20 cellular contexts compared by ENCODE assay signal in the genomic region with DNA sequence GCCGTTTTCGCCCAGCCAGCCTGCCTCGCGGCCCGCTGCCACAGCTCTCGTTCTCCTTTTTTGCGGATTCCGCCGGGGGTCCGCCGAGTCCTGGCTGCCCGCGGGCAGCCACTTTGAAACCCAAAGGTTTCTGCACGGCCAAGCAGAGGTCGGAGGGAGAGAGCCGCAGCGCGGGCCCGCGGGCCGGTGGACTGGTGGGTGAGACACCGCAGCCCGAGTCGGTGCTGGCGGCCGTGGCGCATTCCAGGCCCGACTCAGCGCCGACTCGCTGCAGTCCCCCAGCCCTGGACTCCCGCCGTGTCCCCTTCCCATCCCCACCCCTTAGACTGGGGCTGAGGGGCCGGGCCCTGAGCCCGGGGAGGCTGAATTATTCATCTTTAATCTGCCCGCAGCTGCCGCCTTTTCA. TPM values are rescaled to one million over a fixed set of nuclear protein-coding genes. Genes with fewer than 3 reads are reported as not detected.
A peak's percentile ranks its signal among the peaks of the same experiment; 100 is the strongest.
DNase-seq lines count a peak whose midpoint lies in the region; ATAC-seq and TF ChIP-seq lines count a peak whose summit lies in the region.
"Had no signal": no experiment of that assay in that cellular context is flagged by ENCODE, and none has a peak within 500 bp of the region (broad histone marks: within the 10 kb centered on the region; RNA-seq: fewer than 3 reads in every experiment).

No MANE protein-coding gene starts in this region.

- intact Hi-C loops in ovary (cut with DNase I) = no loop called here

- no peak overlapping the region for H3K27ac ChIP-seq in ovary

- peaks cover 2% of the 10 kb centered on the region for H3K27me3 ChIP-seq in ovary

- DNase-seq in NCI-H82 (lab: John Stamatoyannopoulos, UW) = peak; percentile 28
- DNase-seq in NCI-H82 treated with DMSO at 0.1 percent for 48 hours (lab: John Stamatoyannopoulos, UW; ENCODE audit: unreplicated experiment) = no peak
- peak; percentile 57 for DNase-seq in iPS-NIHi7 (ENCODE audit: extremely low spot score)
- DNase-seq in retina = peak; percentile 74
- DNase-seq in left lobe of liver (ENCODE audit: low spot score) = no peak
- DNase-seq in ovary = no peak
- DNase-seq: 8988T, GF-D8, GOT3, immature natural killer cell, NCI-H187, SHP77, substantia nigra had no signal

- no peak overlapping the region for H3K27ac Mint-ChIP-seq in activated T-helper 17 cell treated with anti-CD3 and anti-CD28 coated beads, Interleukin-2, amount 50 U/mL, for 72 hours

- no peaks in the 10 kb centered on the region for H3K9me3 Mint-ChIP-seq in activated T-helper 17 cell treated with anti-CD3 and anti-CD28 coated beads, Interleukin-2, amount 50 U/mL, for 72 hours
- H3K9me3 Mint-ChIP-seq: activated naive CD4-positive, alpha-beta T cell treated with anti-CD3 and anti-CD28 coated beads, Interleukin-2, amount 50 U/mL, for 72 hours had no signal

- H3K4me3 ChIP-seq in ovary = no peak overlapping the region

- no peak for TF ChIP-seq CTCF in ovary (IDR thresholded peaks at IDR 0.05)

- peak overlapping the region; percentile 61 for H3K4me3 Mint-ChIP-seq in activated T-helper 17 cell treated with anti-CD3 and anti-CD28 coated beads, Interleukin-2, amount 50 U/mL, for 72 hours

- H3K4me1 Mint-ChIP-seq in activated T-helper 17 cell treated with anti-CD3 and anti-CD28 coated beads, Interleukin-2, amount 50 U/mL, for 72 hours = peaks cover 23% of the 10 kb centered on the region

- H3K27me3 Mint-ChIP-seq in activated T-helper 17 cell treated with anti-CD3 and anti-CD28 coated beads, Interleukin-2, amount 50 U/mL, for 72 hours = peaks cover 63% of the 10 kb centered on the region

- no peak for TF ChIP-seq EP300 in ovary (IDR thresholded peaks at IDR 0.05)

- H3K36me3 Mint-ChIP-seq in activated T-helper 17 cell treated with anti-CD3 and anti-CD28 coated beads, Interleukin-2, amount 50 U/mL, for 72 hours (ENCODE audit: low read depth) = peaks cover 19% of the 10 kb centered on the region

- WGBS in ovary, 3 donors = 1% methylated on average over 37 of the region's 37 CpGs

- H3K36me3 ChIP-seq in ovary = no peaks in the 10 kb centered on the region

- no peaks in the 10 kb centered on the region for H3K9me3 ChIP-seq in ovary

- no peak for ATAC-seq in activated T-helper 17 cell treated with anti-CD3 and anti-CD28 coated beads, Interleukin-2, amount 50 U/mL, for 72 hours (replicated peaks)
- ATAC-seq in GM19397 (IDR thresholded peaks at IDR 0.05; ENCODE audit: unreplicated experiment) (no peak), left lobe of liver (no peak)
- ATAC-seq: activated naive CD4-positive, alpha-beta T cell treated with anti-CD3 and anti-CD28 coated beads, Interleukin-2, amount 50 U/mL, for 72 hours had no signal

- TF ChIP-seq POLR2A in ovary (IDR thresholded peaks at IDR 0.05) = no peak

- H3K4me1 ChIP-seq in ovary (ENCODE audit: insufficient read depth) = no peaks in the 10 kb centered on the region

RNA-seq across cellular contexts. Expression of a gene that starts 2.4 kb away (rescaled TPM):
- under 1 TPM in 1 of 2 donors, not detected in 1; 0.16 TPM for total RNA-seq in activated T-helper 17 cell treated with anti-CD3 and anti-CD28 coated beads, Interleukin-2, amount 50 U/mL, for 72 hours
- total RNA-seq in left lobe of liver (0.18 TPM), ovary (10 to 100 TPM in 1 of 7 donors, 1 to 10 TPM in 3, under 1 TPM in 1, not detected in 2; 0.92 to 10.8 (median 2.7) TPM)
- polyA plus RNA-seq in ovary = under 1 TPM in 1 of 2 donors, not detected in 1; 0.04 TPM
- total RNA-seq: activated CD8-positive, alpha-beta memory T cell treated with anti-CD3 and anti-CD28 coated beads for 36 hours; activated naive CD4-positive, alpha-beta T cell treated with anti-CD3 and anti-CD28 coated beads, Interleukin-2, amount 50 U/mL, for 72 hours; LHCN-M2; myocyte; skeletal muscle tissue had no signal
- polyA plus RNA-seq: immature natural killer cell had no signal

Comparison
In these comparisons a context has a peak if more than half of its experiments do, and no peak if none do; other contexts are left out.
1. DNase-seq: peak in NCI-H82 (single experiment), iPS-NIHi7 (single experiment) and retina (single experiment); none in NCI-H82 treated with DMSO at 0.1 percent for 48 hours (single experiment), left lobe of liver (single experiment) and ovary (0 of 5).